ENCODE assay signal across 16 cellular contexts in genomic region chr10:3992374-3993178, GRCh38.
"Had no signal": no experiment of that assay in that cellular context is flagged by ENCODE, and none has a peak within 500 bp of the region (broad histone marks: within the 10 kb centered on the region; RNA-seq: fewer than 3 reads in every experiment).

No MANE protein-coding gene starts in this region.

- H3K27ac Mint-ChIP-seq: activated naive CD4-positive, alpha-beta T cell treated with anti-CD3 and anti-CD28 coated beads, Interleukin-2, amount 50 U/mL, for 24 hours had no signal

- DNase-seq: activated CD4-positive, CD25-positive, alpha-beta regulatory T cell; activated effector memory CD4-positive, alpha-beta T cell treated with Interleukin-2 at 50 U/mL for 16 hours; activated T-cell treated with anti-CD3 and anti-CD28 coated beads, Interleukin-2, amount 50 U/mL, for 1 hour; effector CD8-positive, alpha-beta T cell; kidney; left ventricle myocardium superior; posterior cingulate gyrus; stimulated activated CD4-positive, alpha-beta T cell treated with anti-CD3 and anti-CD28 coated beads, Interleukin-1b, Interleukin-23, amount 100 ng/mL, for 48 hours; stimulated activated naive CD4-positive, alpha-beta T cell had no signal

- H3K9me3 Mint-ChIP-seq: activated naive CD4-positive, alpha-beta T cell treated with anti-CD3 and anti-CD28 coated beads, Interleukin-2, amount 50 U/mL, for 24 hours had no signal

- H3K4me3 ChIP-seq: ascending aorta, gastroesophageal sphincter, right atrium auricular region, suprapubic skin had no signal

- H3K4me3 Mint-ChIP-seq: activated naive CD4-positive, alpha-beta T cell treated with anti-CD3 and anti-CD28 coated beads, Interleukin-2, amount 50 U/mL, for 24 hours had no signal

- H3K36me3 Mint-ChIP-seq: activated naive CD4-positive, alpha-beta T cell treated with anti-CD3 and anti-CD28 coated beads, Interleukin-2, amount 50 U/mL, for 24 hours had no signal

- H3K9me3 ChIP-seq: ascending aorta, gastroesophageal sphincter, neutrophil, right atrium auricular region, suprapubic skin had no signal

- H3K36me3 ChIP-seq: ascending aorta, gastroesophageal sphincter, neutrophil, right atrium auricular region, suprapubic skin had no signal

- H3K27me3 ChIP-seq: ascending aorta, gastroesophageal sphincter, neutrophil, right atrium auricular region, suprapubic skin had no signal

- H3K27me3 Mint-ChIP-seq: activated naive CD4-positive, alpha-beta T cell treated with anti-CD3 and anti-CD28 coated beads, Interleukin-2, amount 50 U/mL, for 24 hours had no signal

- ATAC-seq: gastroesophageal sphincter, left ventricle myocardium superior had no signal

- H3K27ac ChIP-seq: ascending aorta, epithelial cell of prostate, gastroesophageal sphincter, neutrophil, right atrium auricular region, suprapubic skin had no signal
